ENCODE assay signal across 12 cellular contexts in genomic region chr9:113658565-113658935, GRCh38.
A peak's percentile ranks its signal among the peaks of the same experiment; 100 is the strongest.
DNase-seq lines count a peak whose midpoint lies in the region; ATAC-seq and TF ChIP-seq lines count a peak whose summit lies in the region.
"Had no signal": no experiment of that assay in that cellular context is flagged by ENCODE, and none has a peak within 500 bp of the region (broad histone marks: within the 10 kb centered on the region; RNA-seq: fewer than 3 reads in every experiment).

No MANE protein-coding gene starts in this region.

- no peak overlapping the region for H3K4me3 ChIP-seq in heart right ventricle
- no peak overlapping the region for H3K4me3 ChIP-seq in WERI-Rb-1 (ENCODE audit: low read depth, low read length)
- no peak overlapping the region for H3K4me3 ChIP-seq in mesodermal cell (ENCODE audit: extremely low read depth, insufficient read depth, low read length, poor library complexity, severe bottlenecking)
- H3K4me3 ChIP-seq: lower lobe of right lung, PC-9 had no signal

- H3K4me1 ChIP-seq in heart right ventricle = peaks cover 20 to 53% (median 37%) of the 10 kb centered on the region in 9 donors
- peaks cover 33% of the 10 kb centered on the region for H3K4me1 ChIP-seq in mesodermal cell (ENCODE audit: control insufficient read depth, insufficient read depth, low read length, poor library complexity, severe bottlenecking)

- TF ChIP-seq CTCF in heart right ventricle (IDR thresholded peaks at IDR 0.05) = no peak
- no peak for TF ChIP-seq CTCF in WERI-Rb-1 (IDR thresholded peaks at IDR 0.05; ENCODE audit: low read depth, low read length)

- H3K27me3 ChIP-seq in heart right ventricle = no peaks in the 10 kb centered on the region
- H3K27me3 ChIP-seq in WERI-Rb-1 (ENCODE audit: insufficient read depth, low read depth, severe bottlenecking) = no peaks in the 10 kb centered on the region

- ATAC-seq in heart right ventricle (no peak), left cardiac atrium (no peak)

- H3K9me3 ChIP-seq in heart right ventricle (no peaks in the 10 kb centered on the region), WERI-Rb-1 (ENCODE audit: severe bottlenecking) (no peaks in the 10 kb centered on the region), mesodermal cell (ENCODE audit: control insufficient read depth, low read length) (no peaks in the 10 kb centered on the region)
- H3K9me3 ChIP-seq: lower lobe of right lung had no signal

- WGBS in heart right ventricle, 2 donors = 42 to 53% methylated on average over 3 of the region's 3 CpGs
- WGBS in mesodermal cell (ENCODE audit: insufficient coverage in 2 of 2), 2 experiments = 100% methylated on average over 1 to 2 of the region's 3 CpGs

- intact Hi-C loops in heart right ventricle (cut with DNase I) (loop anchor here in 9 of 10 donors (2.0 to 5.0 kb wide), 9 partner anchors 211 to 546 kb away; partner anchors contain the start of genes CDC26 (in 1 of the 9) and PRPF4 (in 1 of the 9)), left cardiac atrium (cut with DNase I) (loop anchor here (2.0 to 10.0 kb wide), 3 partner anchors 211 to 384 kb away; partner anchors contain the start of genes CDC26 (in 1 of the 2) and PRPF4 (in 1 of the 2))

- H3K36me3 ChIP-seq in heart right ventricle = no peaks in the 10 kb centered on the region
- H3K36me3 ChIP-seq in WERI-Rb-1 = no peaks in the 10 kb centered on the region
- no peaks in the 10 kb centered on the region for H3K36me3 ChIP-seq in mesodermal cell (ENCODE audit: control insufficient read depth, insufficient read depth, low read length)
- H3K36me3 ChIP-seq: lower lobe of right lung had no signal

- H3K27ac ChIP-seq in heart right ventricle (peak overlapping the region in 6 of 10 donors; percentile 13 to 60 (median 41)), WERI-Rb-1 (peak overlapping the region; percentile 86), mesodermal cell (ENCODE audit: low read depth, low read length, severe bottlenecking) (peak overlapping the region; percentile 23)
- H3K27ac ChIP-seq: epithelial cell of prostate, lower lobe of right lung, PC-9, VCaP had no signal

- DNase-seq in heart right ventricle (no peak), left cardiac atrium (no peak), WERI-Rb-1 (no peak), ecto neural progenitor cell (ENCODE audit: low spot score) (no peak)
- no peak for DNase-seq in stimulated activated CD8-positive, alpha-beta memory T cell treated with anti-CD3 and anti-CD28 coated beads, Interleukin-4, amount 100 ng/mL, for 48 hours
- DNase-seq in stimulated activated CD4-positive, alpha-beta T cell treated with anti-CD3 and anti-CD28 coated beads, Interleukin-2, amount 100 ng/mL, for 48 hours = no peak
- no peak for DNase-seq in stimulated activated naive CD4-positive, alpha-beta T cell (lab: John Stamatoyannopoulos, UW)

Comparison
In these comparisons a context has a peak if more than half of its experiments do, and no peak if none do; other contexts are left out.
1. H3K27ac ChIP-seq: peak in every context shown above with its lines; median percentile 86 in WERI-Rb-1; 41 in heart right ventricle; 23 in mesodermal cell.